ENCODE assay signal across 16 cellular contexts in the genomic region with DNA sequence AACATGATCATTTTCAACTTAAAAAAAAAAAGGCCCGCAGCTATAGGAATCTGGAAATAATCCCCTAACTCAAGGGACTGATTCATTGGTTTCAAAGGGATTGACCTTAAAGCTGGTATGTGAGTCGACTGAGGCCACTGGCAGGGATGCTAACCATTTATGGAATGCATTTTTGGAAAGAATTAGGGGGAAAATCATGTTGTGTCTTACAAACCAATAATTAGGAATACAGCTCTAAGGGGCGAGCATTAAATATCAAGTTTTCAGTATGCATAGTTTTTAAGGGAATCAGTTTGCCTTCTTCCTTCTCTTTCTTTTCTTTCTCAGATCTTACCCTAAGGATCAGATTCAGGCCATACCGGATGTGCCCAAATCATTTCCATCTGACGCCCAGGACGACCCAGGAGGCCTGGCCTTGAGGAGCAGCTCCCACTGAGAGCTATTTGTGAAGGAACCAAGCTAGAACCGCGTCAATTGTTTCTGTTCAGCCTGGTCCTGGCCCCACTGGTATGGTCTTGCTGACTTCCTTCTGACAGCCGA. TPM values are rescaled to one million over a fixed set of nuclear protein-coding genes. Genes with fewer than 3 reads are reported as not detected.
A peak's percentile ranks its signal among the peaks of the same experiment; 100 is the strongest.
DNase-seq lines count a peak whose midpoint lies in the region; ATAC-seq and TF ChIP-seq lines count a peak whose summit lies in the region.
"Had no signal": no experiment of that assay in that cellular context is flagged by ENCODE, and none has a peak within 500 bp of the region (broad histone marks: within the 10 kb centered on the region; RNA-seq: fewer than 3 reads in every experiment).

No MANE protein-coding gene starts in this region.

- H3K27me3 ChIP-seq in GM23248 (replicated peaks; ENCODE audit: insufficient read depth) (no peaks in the 10 kb centered on the region), brain microvascular endothelial cell (replicated peaks) (no peaks in the 10 kb centered on the region), hepatocyte (no peaks in the 10 kb centered on the region)
- H3K27me3 ChIP-seq: neural progenitor cell had no signal

- no peaks in the 10 kb centered on the region for H3K27me3 Mint-ChIP-seq in T-helper 2 cell treated with Interferon-gamma antibody and Interleukin-4, amounts not matched to agents 5 μg/mL and 100 μg/mL, for 36 hours (ENCODE audit: low read depth)

- H3K4me3 ChIP-seq in GM23248 (peak overlapping the region; percentile 30), brain microvascular endothelial cell (ENCODE audit: low read depth, low read length) (no peak overlapping the region), hepatocyte (no peak overlapping the region)
- H3K4me3 ChIP-seq: neural progenitor cell had no signal

- H3K9me2 ChIP-seq in GM23248 (ENCODE audit: insufficient read depth) (no peaks in the 10 kb centered on the region), hepatocyte (replicated peaks; ENCODE audit: insufficient read depth) (no peaks in the 10 kb centered on the region)

- H3K4me2 ChIP-seq in GM23248 (ENCODE audit: unreplicated experiment) (peak overlapping the region; percentile 65), hepatocyte (no peak overlapping the region)
- H3K4me2 ChIP-seq: neural progenitor cell had no signal

- H2AFZ ChIP-seq in GM23248 (peak overlapping the region; percentile 67), hepatocyte (no peak overlapping the region)
- H2AFZ ChIP-seq: neural progenitor cell had no signal

- H3K9me3 Mint-ChIP-seq in T-helper 2 cell treated with Interferon-gamma antibody and Interleukin-4, amounts not matched to agents 5 μg/mL and 100 μg/mL, for 36 hours: no peaks in the 10 kb centered on the region
- H3K9me3 Mint-ChIP-seq: activated T-cell treated with anti-CD3 and anti-CD28 coated beads, Interleukin-2, amount 50 U/mL, for 4 hours; neural progenitor cell had no signal

- peaks cover 65% of the 10 kb centered on the region for H3K4me1 ChIP-seq in GM23248 (ENCODE audit: insufficient read depth)
- H3K4me1 ChIP-seq in hepatocyte (ENCODE audit: insufficient read depth): peaks cover 21% of the 10 kb centered on the region

- H3K9ac ChIP-seq in GM23248: peak overlapping the region; percentile 59
- H3K9ac ChIP-seq: neural progenitor cell had no signal

- H3K27ac Mint-ChIP-seq in T-helper 2 cell treated with Interferon-gamma antibody and Interleukin-4, amounts not matched to agents 5 μg/mL and 100 μg/mL, for 36 hours: no peak overlapping the region
- H3K27ac Mint-ChIP-seq: neural progenitor cell had no signal

- peaks cover 9% of the 10 kb centered on the region for H3K4me1 Mint-ChIP-seq in T-helper 2 cell treated with Interferon-gamma antibody and Interleukin-4, amounts not matched to agents 5 μg/mL and 100 μg/mL, for 36 hours (ENCODE audit: low read depth)

- no peaks in the 10 kb centered on the region for H3K36me3 Mint-ChIP-seq in T-helper 2 cell treated with Interferon-gamma antibody and Interleukin-4, amounts not matched to agents 5 μg/mL and 100 μg/mL, for 36 hours (ENCODE audit: low read depth)
- H3K36me3 Mint-ChIP-seq: neural progenitor cell had no signal

- in situ Hi-C loops in GM23248 (cut with MboI): loop anchor here (25.0 kb wide), 1 partner anchor 267 kb away; no protein-coding TSS in a partner anchor
- in situ Hi-C loops in brain microvascular endothelial cell (cut with HindIII; ENCODE audit: low pct_ligation_motif_present, low sequenced_read_pairs): no loop called here

- H3K27ac ChIP-seq in GM23248 (peak overlapping the region; percentile 86), brain microvascular endothelial cell (peak overlapping the region; percentile 20), hepatocyte (peak overlapping the region; percentile 15), temporal lobe (ENCODE audit: low read depth, low read length) (peak overlapping the region; percentile 17)
- H3K27ac ChIP-seq: epithelial cell of prostate, neural progenitor cell had no signal

- H3K9me3 ChIP-seq in GM23248 (ENCODE audit: low read depth): no peaks in the 10 kb centered on the region
- H3K9me3 ChIP-seq in hepatocyte (ENCODE audit: low read depth): no peaks in the 10 kb centered on the region

- DNase-seq in GM23248 (peak; percentile 76), brain microvascular endothelial cell (peak; percentile 28), hepatocyte (ENCODE audit: low spot score) (no peak), D341Med (ENCODE audit: low spot score) (no peak), superior temporal gyrus (ENCODE audit: extremely low spot score) (no peak)
- DNase-seq in T-helper 2 cell treated with Interferon-gamma antibody and Interleukin-4, amounts not matched to agents 5 μg/mL and 100 μg/mL, for 36 hours (ENCODE audit: low spot score): no peak
- DNase-seq: activated CD4-positive, CD25-positive, alpha-beta regulatory T cell treated with anti-CD3 and anti-CD28 coated beads, Interleukin-2, amount 50 U/mL, for 72 hours; activated T-cell treated with anti-CD3 and anti-CD28 coated beads, Interleukin-2, amount 50 U/mL, for 4 hours; anterior cingulate cortex; H7; NCI-H1417 treated with DMSO at 0.1 percent for 48 hours; NCI-H526 treated with DMSO at 0.1 percent for 48 hours had no signal

- peaks cover 64% of the 10 kb centered on the region for H3F3A ChIP-seq in GM23248 (ENCODE audit: insufficient read depth)

- no peak for TF ChIP-seq CTCF in brain microvascular endothelial cell (IDR thresholded peaks at IDR 0.05; ENCODE audit: low read depth, low read length, missing control alignments)
- TF ChIP-seq CTCF in hepatocyte (IDR thresholded peaks at IDR 0.05; ENCODE audit: poor library complexity): no peak

- H3K36me3 ChIP-seq in GM23248 (ENCODE audit: low read depth) (no peaks in the 10 kb centered on the region), brain microvascular endothelial cell (replicated peaks) (no peaks in the 10 kb centered on the region), hepatocyte (replicated peaks; ENCODE audit: insufficient read depth, low read depth) (no peaks in the 10 kb centered on the region)
- H3K36me3 ChIP-seq: neural progenitor cell had no signal

- WGBS in GM23248 (ENCODE audit: low coverage in 1 of 2, low lambda C conversion rate in 2 of 2, missing lambda C conversion rate in 2 of 2), 2 experiments: 0% methylated on average over 9 of the region's 9 CpGs
- WGBS in hepatocyte (ENCODE audit: low lambda C conversion rate, missing lambda C conversion rate): 52% methylated on average over 9 of the region's 9 CpGs

- H3K79me2 ChIP-seq in GM23248 (ENCODE audit: insufficient read depth): no peaks in the 10 kb centered on the region
- no peaks in the 10 kb centered on the region for H3K79me2 ChIP-seq in hepatocyte

- no peak for ATAC-seq in GM21717 (IDR thresholded peaks at IDR 0.05; ENCODE audit: unreplicated experiment)
- ATAC-seq: activated T-cell treated with anti-CD3 and anti-CD28 coated beads, Interleukin-2, amount 50 U/mL, for 4 hours had no signal

- H4K20me1 ChIP-seq in GM23248 (ENCODE audit: insufficient read depth): no peaks in the 10 kb centered on the region
- H4K20me1 ChIP-seq in hepatocyte (ENCODE audit: insufficient read depth, poor library complexity, severe bottlenecking): no peaks in the 10 kb centered on the region

- H3K4me3 Mint-ChIP-seq in T-helper 2 cell treated with Interferon-gamma antibody and Interleukin-4, amounts not matched to agents 5 μg/mL and 100 μg/mL, for 36 hours: no peak overlapping the region
- H3K4me3 Mint-ChIP-seq: activated T-cell treated with anti-CD3 and anti-CD28 coated beads, Interleukin-2, amount 50 U/mL, for 4 hours; neural progenitor cell had no signal

RNA-seq across cellular contexts. Expression of a gene that starts 48.7 kb away (rescaled TPM):
- 33.3 and 37.4 TPM in 2 replicates for total RNA-seq in GM23248 (2014; rRNA removed; shearing (Covaris generic))
- polyA plus RNA-seq in GM23248 (2016; fragmentation: Nextera tagmentation; extraction: Ambion mirVana): 41.3 and 41.6 TPM in 2 replicates
- 23.2 and 25.0 TPM in 2 replicates for total RNA-seq in hepatocyte
- 25.7 and 37.6 TPM in 2 replicates for polyA plus RNA-seq in hepatocyte
- total RNA-seq in temporal lobe: 23.4 TPM

Comparison
In these comparisons a context has a peak if more than half of its experiments do, and no peak if none do; other contexts are left out.
1. DNase-seq: peak in GM23248 (single experiment) and brain microvascular endothelial cell (single experiment); none in hepatocyte (single experiment), D341Med (single experiment), T-helper 2 cell treated with Interferon-gamma antibody and Interleukin-4, amounts not matched to agents 5 μg/mL and 100 μg/mL, for 36 hours (single experiment) and superior temporal gyrus (single experiment).
2. H3K27ac ChIP-seq: peak in every context shown above with its lines; median percentile 86 in GM23248; 20 in brain microvascular endothelial cell; 17 in temporal lobe; 15 in hepatocyte.